ENCODE assay signal across 8 cellular contexts in genomic region chr1:119631433-119632102, GRCh38. TPM values are rescaled to one million over a fixed set of nuclear protein-coding genes. Genes with fewer than 3 reads are reported as not detected.
A peak's percentile ranks its signal among the peaks of the same experiment; 100 is the strongest.
DNase-seq lines count a peak whose midpoint lies in the region; ATAC-seq and TF ChIP-seq lines count a peak whose summit lies in the region.

No MANE protein-coding gene starts in this region.

- no peak overlapping the region for H2AFZ ChIP-seq in H9 (ENCODE audit: low read length)

- H3K27ac ChIP-seq in AG04450 (ENCODE audit: low read depth, low read length) (peak overlapping the region; percentile 55), H9 (ENCODE audit: insufficient read length, low read depth, low read length) (no peak overlapping the region)

- POLR2A ChIA-PET in AG04450 (lab: Yijun Ruan, JAX): interaction anchor here (1.6 kb wide), 2 partner anchors 15 to 16 kb away, joined by 3 to 12 read pairs; partner anchors contain the start of gene ZNF697

- H4K20me1 ChIP-seq in H9 (ENCODE audit: control insufficient read depth, insufficient read depth, insufficient read length): peaks cover 2% of the 10 kb centered on the region

- H3K9me3 Mint-ChIP-seq in H9: no peaks in the 10 kb centered on the region
- no peaks in the 10 kb centered on the region for H3K9me3 Mint-ChIP-seq in nephron progenitor cell

- H4K5ac ChIP-seq in H9 (ENCODE audit: insufficient read length, low read depth, low read length): no peak overlapping the region

- H3K27ac Mint-ChIP-seq in H9 (peak overlapping the region in 1 of 3 experiments; percentile 69; a peak in 2 of 7 replicates), nephron progenitor cell (peak overlapping the region; percentile 45)

- no peak overlapping the region for H3K4me3 Mint-ChIP-seq in H9
- peak overlapping the region; percentile 28 for H3K4me3 Mint-ChIP-seq in nephron progenitor cell

- H3K4ac ChIP-seq in H9 (ENCODE audit: low read depth, low read length): no peak overlapping the region

- H2BK20ac ChIP-seq in H9 (ENCODE audit: low read depth, low read length, poor library complexity, severe bottlenecking): no peak overlapping the region

- WGBS in H9 (ENCODE audit: extremely low coverage, insufficient read length, low lambda C conversion rate): no CpG with 5 or more reads among the region's 37 CpGs

- CTCF ChIA-PET in AG04450 (lab: Charles Lee): interaction anchor here (0.7 to 1.6 kb wide), 2 partner anchors 30 to 45 kb away, joined by 3 to 5 read pairs; no protein-coding TSS in a partner anchor

- H3K4me1 Mint-ChIP-seq in H9: peaks cover 16 to 19% of the 10 kb centered on the region in 2 experiments
- peaks cover 56% of the 10 kb centered on the region for H3K4me1 Mint-ChIP-seq in nephron progenitor cell

- ATAC-seq in HG03108 (IDR thresholded peaks at IDR 0.05; ENCODE audit: unreplicated experiment): no peak

- no peaks in the 10 kb centered on the region for H3K79me1 ChIP-seq in H9 (ENCODE audit: insufficient read depth, low read depth, low read length, poor library complexity, severe bottlenecking)

- H3K56ac ChIP-seq in H9 (ENCODE audit: insufficient read length, low read depth, low read length): no peak overlapping the region

- no peaks in the 10 kb centered on the region for H3K23me2 ChIP-seq in H9 (ENCODE audit: insufficient read length, low read depth, low read length, poor library complexity, severe bottlenecking)

- H3K4me2 ChIP-seq in H9 (ENCODE audit: insufficient read depth, insufficient read length, low read length): peak overlapping the region; percentile 5

- H2BK15ac ChIP-seq in H9 (ENCODE audit: low read depth, low read length): no peak overlapping the region

- H3K23ac ChIP-seq in H9 (ENCODE audit: insufficient read length, low read depth, low read length): no peak overlapping the region

- no peaks in the 10 kb centered on the region for H3K27me3 Mint-ChIP-seq in H9 (ENCODE audit: low read depth)
- peaks cover 5% of the 10 kb centered on the region for H3K27me3 Mint-ChIP-seq in nephron progenitor cell (ENCODE audit: low read depth, poor library complexity)

- TF ChIP-seq CTCF in AG04450 (IDR thresholded peaks at IDR 0.05; ENCODE audit: low read depth, low read length) (no peak), H9 (conservative IDR thresholded peaks at IDR 0.05) (no peak), fibroblast of pulmonary artery (IDR thresholded peaks at IDR 0.05; ENCODE audit: low read length, missing control alignments) (no peak), nephron progenitor cell (IDR thresholded peaks at IDR 0.05) (no peak)

- H3K27me3 ChIP-seq in AG04450 (ENCODE audit: control insufficient read depth, insufficient read depth, low read length): no peaks in the 10 kb centered on the region
- no peaks in the 10 kb centered on the region for H3K27me3 ChIP-seq in H9 (ENCODE audit: insufficient read depth, low read length)

- H3K9ac ChIP-seq in H9 (ENCODE audit: extremely low read depth, insufficient read length, low read length): no peak overlapping the region

- H3K18ac ChIP-seq in H9 (ENCODE audit: insufficient read length, low read depth, low read length): no peak overlapping the region

- H2BK5ac ChIP-seq in H9 (ENCODE audit: insufficient read length, low read length): no peak overlapping the region

- H3K79me2 ChIP-seq in H9 (ENCODE audit: insufficient read depth, low read length): peaks cover 2% of the 10 kb centered on the region; the same call in 1 of the 2 replicates

- H3K4me1 ChIP-seq in H9 (ENCODE audit: insufficient read depth, low read length): peaks cover 5% of the 10 kb centered on the region; the same call in 1 of the 2 replicates

- H2BK120ac ChIP-seq in H9 (ENCODE audit: low read depth, low read length, poor library complexity, severe bottlenecking): no peak overlapping the region

- H4K91ac ChIP-seq in H9 (ENCODE audit: insufficient read length, low read depth, low read length): no peak overlapping the region

- no peak overlapping the region for H2AK5ac ChIP-seq in H9 (ENCODE audit: insufficient read length, low read length)

- peak overlapping the region; percentile 61; the same call in 1 of the 2 replicates for H3K14ac ChIP-seq in H9 (ENCODE audit: insufficient read depth, low read length)

- H3T11ph ChIP-seq in H9 (ENCODE audit: low read length): no peak overlapping the region

- H3K9me3 ChIP-seq in AG04450 (ENCODE audit: control insufficient read depth, insufficient read depth, low read length) (no peaks in the 10 kb centered on the region), H9 (ENCODE audit: control insufficient read depth, low read depth, low read length) (no peaks in the 10 kb centered on the region)

- DNase-seq in AG04450 (ENCODE audit: low read depth, low spot score): peak; percentile 34
- DNase-seq in H9: peak; percentile 68
- DNase-seq in RPMI8226: peak; percentile 39
- peak; percentile 97 for DNase-seq in fibroblast of pulmonary artery (ENCODE audit: low read depth)
- DNase-seq in nephron progenitor cell: peak; percentile 38
- no peak for DNase-seq in activated naive CD4-positive, alpha-beta T cell (lab: John Stamatoyannopoulos, UW)
- no peak for DNase-seq in A172 (ENCODE audit: low spot score)

- no peak overlapping the region for H4K8ac ChIP-seq in H9 (replicated peaks; ENCODE audit: insufficient read length, low read depth, low read length)

- H3K36me3 Mint-ChIP-seq in H9 (ENCODE audit: insufficient read depth in 1 of 3, low read depth in 3 of 3) (peaks cover 0 to 4% (median 0%) of the 10 kb centered on the region in 3 experiments; a peak in 2 of 7 replicates), nephron progenitor cell (ENCODE audit: low read depth) (peaks cover 21% of the 10 kb centered on the region)

- peak overlapping the region; percentile 11; the same call in 1 of the 2 replicates for H3K4me3 ChIP-seq in AG04450 (ENCODE audit: low read depth, low read length)
- peak overlapping the region; percentile 7 for H3K4me3 ChIP-seq in fibroblast of pulmonary artery (replicated peaks; ENCODE audit: low read depth, low read length)

- H2BK12ac ChIP-seq in H9 (ENCODE audit: insufficient read length, low read depth, low read length): no peak overlapping the region

RNA-seq across cellular contexts. Expression of gene ZNF697, which starts 16.5 kb away (rescaled TPM):
- 11.6 and 12.9 TPM in 2 replicates for polyA plus RNA-seq in AG04450 (2011; rRNA removed)
- 14.1 and 21.9 TPM in 2 replicates for polyA minus RNA-seq in AG04450 (2011; rRNA and poly(A)+ RNA removed)
- total RNA-seq in H9 (2021): 17.4 and 17.9 TPM in 2 replicates
- 2.9 and 3.7 TPM in 2 replicates for total RNA-seq in A172 (2014; rRNA removed; shearing (Covaris generic))

Comparison
In these comparisons a context has a peak if more than half of its experiments do, and no peak if none do; other contexts are left out.
1. DNase-seq: peak in AG04450 (single experiment), H9 (single experiment), RPMI8226 (single experiment), fibroblast of pulmonary artery (single experiment) and nephron progenitor cell (single experiment); none in activated naive CD4-positive, alpha-beta T cell (0 of 4) and A172 (single experiment).